Comparison of ENCODE assay signal across 1 cellular context in genomic region chr17:56679767-56680422, GRCh38.
TF ChIP-seq lines count a peak whose summit lies in the region.

No MANE protein-coding gene starts in this region.

TF ChIP-seq in HCT116, 20 proteins besides CTCF, POLR2A, EP300 and RAD21 (continued from another document):
- no peak for TF ChIP-seq SRF (IDR thresholded peaks at IDR 0.05; ENCODE audit: low read depth)
- no peak for TF ChIP-seq CEBPB (IDR thresholded peaks at IDR 0.05; ENCODE audit: low read depth)
- no peak for TF ChIP-seq SIN3A (IDR thresholded peaks at IDR 0.05; ENCODE audit: low read depth)
